Comparison of ENCODE assay signal across 9 cellular contexts in the genomic region with DNA sequence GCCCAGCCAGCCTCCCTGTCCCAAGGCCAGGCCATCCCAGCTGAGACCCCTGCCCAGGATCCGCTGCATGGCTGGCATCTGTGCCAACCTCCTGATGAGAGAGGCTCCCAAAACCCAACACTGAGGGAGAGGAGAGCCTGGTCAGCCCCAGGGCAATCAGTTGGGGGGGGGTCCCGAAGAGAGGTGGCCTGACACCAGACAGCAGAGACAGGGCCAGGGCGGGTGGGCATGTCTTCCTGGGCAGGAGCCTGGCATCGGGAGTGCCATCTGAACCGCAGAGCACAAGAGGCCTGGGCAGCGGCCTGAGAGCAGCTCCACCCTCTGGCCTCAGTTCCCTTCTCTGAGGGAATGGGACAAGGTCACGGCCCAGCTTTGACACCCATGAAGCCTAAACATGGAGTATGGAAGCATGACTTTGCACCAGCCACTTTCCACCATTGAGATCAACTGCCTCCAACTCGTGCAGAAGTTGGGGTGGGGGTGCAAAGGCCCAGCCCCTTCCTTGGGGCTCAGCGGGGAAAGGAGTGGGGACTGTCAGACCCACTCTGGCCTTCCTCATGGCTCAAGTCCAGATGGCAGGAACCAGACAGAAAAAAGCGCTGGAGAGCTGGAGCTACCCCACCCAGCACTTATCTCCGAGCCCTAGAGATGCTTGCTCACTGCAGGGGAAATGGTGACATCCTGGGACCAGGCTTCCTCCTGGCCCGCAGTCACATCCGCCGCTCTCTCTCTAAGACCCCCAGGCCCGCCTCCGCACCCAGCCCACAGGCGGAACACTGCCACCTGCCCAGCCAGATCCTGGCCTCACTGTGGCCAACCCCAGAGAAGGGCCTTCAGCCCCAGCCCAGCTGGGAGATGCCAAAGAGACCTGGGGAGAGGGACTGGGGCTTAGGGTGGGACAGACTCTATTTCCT. TPM values are rescaled to one million over a fixed set of nuclear protein-coding genes. Genes with fewer than 3 reads are reported as not detected.
DNase-seq lines count a peak whose midpoint lies in the region; ATAC-seq and TF ChIP-seq lines count a peak whose summit lies in the region.
"Had no signal": no experiment of that assay in that cellular context is flagged by ENCODE, and none has a peak within 500 bp of the region (broad histone marks: within the 10 kb centered on the region; RNA-seq: fewer than 3 reads in every experiment).

No MANE protein-coding gene starts in this region.

- H3K9me3 Mint-ChIP-seq in natural killer cell treated with Interleukin-12 subunit alpha and Interleukin-12 subunit beta and Interleukin-15 and Interleukin-18, amount 100 ng/mL, for 72 hours: no peaks in the 10 kb centered on the region
- H3K9me3 Mint-ChIP-seq: nephron had no signal

- peak overlapping the region; percentile 100 for H3K27ac Mint-ChIP-seq in natural killer cell treated with Interleukin-12 subunit alpha and Interleukin-12 subunit beta and Interleukin-15 and Interleukin-18, amount 100 ng/mL, for 72 hours

- H3K9me3 ChIP-seq in uterus: no peaks in the 10 kb centered on the region

- H3K4me1 Mint-ChIP-seq in natural killer cell treated with Interleukin-12 subunit alpha and Interleukin-12 subunit beta and Interleukin-15 and Interleukin-18, amount 100 ng/mL, for 72 hours (ENCODE audit: low read depth in 2 of 2): peaks cover 36 to 57% of the 10 kb centered on the region in 2 donors

- H3K4me3 ChIP-seq in uterus: no peak overlapping the region
- no peak overlapping the region for H3K4me3 ChIP-seq in foreskin fibroblast (ENCODE audit: low read depth in 1 of 2, low read length in 2 of 2)

- TF ChIP-seq POLR2A in uterus (IDR thresholded peaks at IDR 0.05): no peak

- H3K27ac ChIP-seq in angular gyrus (ENCODE audit: low read depth, low read length): peak overlapping the region; percentile 9
- peak overlapping the region in 1 of 2 donors; percentile 4 for H3K27ac ChIP-seq in uterus

- no peaks in the 10 kb centered on the region for H3K27me3 Mint-ChIP-seq in natural killer cell treated with Interleukin-12 subunit alpha and Interleukin-12 subunit beta and Interleukin-15 and Interleukin-18, amount 100 ng/mL, for 72 hours

- no peak for TF ChIP-seq CTCF in uterus (IDR thresholded peaks at IDR 0.05)
- no peak for TF ChIP-seq CTCF in foreskin fibroblast (IDR thresholded peaks at IDR 0.05; ENCODE audit: low read depth, low read length)

- H3K4me3 Mint-ChIP-seq in natural killer cell treated with Interleukin-12 subunit alpha and Interleukin-12 subunit beta and Interleukin-15 and Interleukin-18, amount 100 ng/mL, for 72 hours: peak overlapping the region; percentile 97
- H3K4me3 Mint-ChIP-seq: nephron had no signal

- intact Hi-C loops in uterus (cut with DNase I; ENCODE audit: low total_unique reads): no loop called here

- H3K4me1 ChIP-seq in uterus: no peaks in the 10 kb centered on the region

- H3K36me3 Mint-ChIP-seq in natural killer cell treated with Interleukin-12 subunit alpha and Interleukin-12 subunit beta and Interleukin-15 and Interleukin-18, amount 100 ng/mL, for 72 hours: no peaks in the 10 kb centered on the region

- no peak for DNase-seq in natural killer cell treated with Interleukin-12 subunit alpha and Interleukin-12 subunit beta and Interleukin-15 and Interleukin-18, amount 100 ng/mL, for 72 hours (ENCODE audit: low spot score)
- DNase-seq in medulla oblongata (ENCODE audit: extremely low spot score) (no peak), NCI-H1092 treated with DMSO at 0.1 percent for 48 hours (lab: John Stamatoyannopoulos, UW) (no peak), uterus (no peak), foreskin fibroblast (no peak)

- ATAC-seq in GM18502 (IDR thresholded peaks at IDR 0.05; ENCODE audit: poor library complexity, unreplicated experiment): peak; percentile 3
- ATAC-seq in HG03066 (IDR thresholded peaks at IDR 0.05; ENCODE audit: low read depth, unreplicated experiment): peak; percentile 5
- peak; percentile 0 to 8 for ATAC-seq in natural killer cell treated with Interleukin-12 subunit alpha and Interleukin-12 subunit beta and Interleukin-15 and Interleukin-18, amount 100 ng/mL, for 72 hours

- H3K36me3 ChIP-seq in uterus: no peaks in the 10 kb centered on the region

- H3K27me3 ChIP-seq in uterus: no peaks in the 10 kb centered on the region

RNA-seq across cellular contexts. Expression of a gene that starts 9.7 kb away (rescaled TPM):
- total RNA-seq in natural killer cell treated with Interleukin-12 subunit alpha and Interleukin-12 subunit beta and Interleukin-15 and Interleukin-18, amount 100 ng/mL, for 72 hours: 100 to 1,000 TPM; 156 to 234 TPM
- 10 to 100 TPM in 2 of 4 donors, 1 to 10 TPM in 2; 3.8 to 26.1 (median 8.4) TPM for total RNA-seq in uterus

RNA-seq across cellular contexts. Expression of a gene that starts 24.1 kb away (rescaled TPM):
- total RNA-seq in natural killer cell treated with Interleukin-12 subunit alpha and Interleukin-12 subunit beta and Interleukin-15 and Interleukin-18, amount 100 ng/mL, for 72 hours: under 1 TPM in 1 of 2 donors, not detected in 1; 0.78 TPM
- total RNA-seq in uterus: not detected

RNA-seq across cellular contexts. Expression of a gene that starts 38.6 kb away (rescaled TPM):
- 10 to 100 TPM; 46.7 to 66.9 TPM for total RNA-seq in natural killer cell treated with Interleukin-12 subunit alpha and Interleukin-12 subunit beta and Interleukin-15 and Interleukin-18, amount 100 ng/mL, for 72 hours
- 10 to 100 TPM in 2 of 4 donors, 1 to 10 TPM in 2; 5.0 to 31.5 (median 17.9) TPM for total RNA-seq in uterus

RNA-seq across cellular contexts. Expression of a gene that starts 46.0 kb away (rescaled TPM):
- total RNA-seq in natural killer cell treated with Interleukin-12 subunit alpha and Interleukin-12 subunit beta and Interleukin-15 and Interleukin-18, amount 100 ng/mL, for 72 hours: 1 to 10 TPM; 1.0 to 2.9 TPM
- total RNA-seq in uterus: 10 to 100 TPM in 2 of 4 donors, 1 to 10 TPM in 2; 7.8 to 33.2 (median 19.8) TPM

RNA-seq across cellular contexts. Expression of a gene that starts 48.3 kb away (rescaled TPM):
- total RNA-seq in natural killer cell treated with Interleukin-12 subunit alpha and Interleukin-12 subunit beta and Interleukin-15 and Interleukin-18, amount 100 ng/mL, for 72 hours: under 1 TPM in 1 of 2 donors, not detected in 1; 0.78 TPM
- total RNA-seq in uterus: 10 to 100 TPM in 1 of 4 donors, under 1 TPM in 2, not detected in 1; 0.26 to 13.4 (median 0.69) TPM

Comparison
In these comparisons a context has a peak if more than half of its experiments do, and no peak if none do; other contexts are left out.
1. RNA of a gene that starts 9.7 kb away (total RNA-seq): 156 to 234 TPM in natural killer cell treated with Interleukin-12 subunit alpha and Interleukin-12 subunit beta and Interleukin-15 and Interleukin-18, amount 100 ng/mL, for 72 hours; 3.8 to 26.1 TPM in uterus; every median in the first group is over 4 times any median in the second.
2. Peak in every context shown above with its lines, with median percentiles within 50 percentile points of each other: ATAC-seq.